In genomic region chr4:6942238-6942800, GRCh38 we compare ENCODE assay signal across 8 cellular contexts. TPM values are rescaled to one million over a fixed set of nuclear protein-coding genes. Genes with fewer than 3 reads are reported as not detected.
A peak's percentile ranks its signal among the peaks of the same experiment; 100 is the strongest.
DNase-seq lines count a peak whose midpoint lies in the region; ATAC-seq, FAIRE-seq and TF ChIP-seq lines count a peak whose summit lies in the region.

No MANE protein-coding gene starts in this region.

- H3K4me1 ChIP-seq in thoracic aorta (ENCODE audit: control insufficient read depth in 1 of 2, low read depth in 2 of 2), result peaks cover 11 to 20% of the 10 kb centered on the region in 2 donors

- H3K36me3 ChIP-seq in thoracic aorta, result no peaks in the 10 kb centered on the region

- H3K4me3 ChIP-seq in choroid plexus epithelial cell (ENCODE audit: low read depth, low read length) (peak overlapping the region; percentile 11), thoracic aorta (no peak overlapping the region)

- ATAC-seq in HG03378 (IDR thresholded peaks at IDR 0.05; ENCODE audit: unreplicated experiment), result peak; percentile 62
- ATAC-seq in memory B cell (ENCODE audit: low read depth), result peak; percentile 59
- peak; percentile 82 for ATAC-seq in thoracic aorta (ENCODE audit: insufficient number of reproducible peaks, low FRiP score, low read depth)

- H3K27me3 ChIP-seq in thoracic aorta (replicated peaks; ENCODE audit: insufficient read depth), result no peaks in the 10 kb centered on the region

- DNase-seq in AG08395 (ENCODE audit: low spot score), result peak; percentile 96
- DNase-seq in GM19239 (ENCODE audit: insufficient read length, low spot score), result peak; percentile 44
- DNase-seq in SW480 (ENCODE audit: low spot score), result peak; percentile 79
- peak; percentile 98 for DNase-seq in choroid plexus epithelial cell (ENCODE audit: low read depth)
- DNase-seq in memory B cell (ENCODE audit: low spot score in 2 of 2), result no peak
- DNase-seq in thoracic aorta (ENCODE audit: low spot score), result no peak
- DNase-seq in retina, result no peak

- H3K27ac ChIP-seq in thoracic aorta, result peak overlapping the region; percentile 54 to 59

- no peak for TF ChIP-seq CTCF in choroid plexus epithelial cell (conservative IDR thresholded peaks at IDR 0.05; ENCODE audit: low read depth, low read length)
- no peak for TF ChIP-seq CTCF in thoracic aorta (IDR thresholded peaks at IDR 0.05)

- peak; percentile 92 for FAIRE-seq in GM19239 (lab: Jason Lieb, UNC)

- H3K4me1 Mint-ChIP-seq in memory B cell, result peaks cover 45% of the 10 kb centered on the region

- H3K27ac Mint-ChIP-seq in memory B cell, result peak overlapping the region; percentile 73

- no peaks in the 10 kb centered on the region for H3K27me3 Mint-ChIP-seq in memory B cell

- peak overlapping the region; percentile 32 for H3K4me3 Mint-ChIP-seq in memory B cell

- H3K9me3 ChIP-seq in thoracic aorta, result no peaks in the 10 kb centered on the region

- peaks cover 8% of the 10 kb centered on the region for H3K36me3 Mint-ChIP-seq in memory B cell

- H3K9me3 Mint-ChIP-seq in memory B cell, result peaks cover 2% of the 10 kb centered on the region

RNA-seq across cellular contexts. Expression of gene TBC1D14, which starts 32.7 kb away (rescaled TPM):
- total RNA-seq in thoracic aorta, result 10 to 100 TPM; 46.7 to 49.9 TPM

Comparison
In these comparisons a context has a peak if more than half of its experiments do, and no peak if none do; other contexts are left out.
1. DNase-seq: peak in AG08395 (single experiment), GM19239 (single experiment), SW480 (single experiment) and choroid plexus epithelial cell (single experiment); none in memory B cell (0 of 2), thoracic aorta (single experiment) and retina (single experiment).
2. Peak in every context shown above with its lines, with median percentiles within 50 percentile points of each other: ATAC-seq.